ENCODE assay signal across 1 cellular context in the genomic region with DNA sequence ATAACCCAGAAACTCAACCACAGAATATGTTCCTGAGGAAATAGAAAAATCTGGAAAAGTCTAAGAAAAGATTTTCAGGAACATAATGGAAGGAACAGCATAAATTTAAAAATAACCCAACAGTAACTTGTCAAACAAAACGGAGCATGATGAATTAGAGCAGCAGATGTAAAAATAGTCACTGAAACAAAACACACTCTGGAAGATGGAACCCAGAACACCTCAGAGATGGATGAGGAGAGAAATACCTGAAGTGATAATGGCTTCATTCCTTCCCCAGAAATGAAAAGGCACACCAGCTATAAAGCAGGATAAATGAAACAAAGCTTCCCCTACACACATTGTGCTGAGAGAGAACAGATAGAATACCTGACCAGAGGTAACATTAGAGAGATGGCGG.
TF ChIP-seq lines count a peak whose summit lies in the region.

No MANE protein-coding gene starts in this region.

TF ChIP-seq in WTC11, 78 proteins besides CTCF, POLR2A, EP300 and RAD21 (continued from another document):
- TF ChIP-seq, protein P1, sequence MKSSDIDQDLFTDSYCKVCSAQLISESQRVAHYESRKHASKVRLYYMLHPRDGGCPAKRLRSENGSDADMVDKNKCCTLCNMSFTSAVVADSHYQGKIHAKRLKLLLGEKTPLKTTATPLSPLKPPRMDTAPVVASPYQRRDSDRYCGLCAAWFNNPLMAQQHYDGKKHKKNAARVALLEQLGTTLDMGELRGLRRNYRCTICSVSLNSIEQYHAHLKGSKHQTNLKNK (CRISPR knock-in tag; IDR thresholded peaks at IDR 0.05): no peak
- TF ChIP-seq HMGXB4 (CRISPR knock-in tag; IDR thresholded peaks at IDR 0.05) (no peak), HMGA2 (CRISPR knock-in tag; IDR thresholded peaks at IDR 0.05) (no peak), NFATC4 (CRISPR knock-in tag; IDR thresholded peaks at IDR 0.05) (no peak), NFE2L1 (CRISPR knock-in tag; IDR thresholded peaks at IDR 0.05) (no peak)
